Comparison of ENCODE assay signal across 8 cellular contexts in the genomic region with DNA sequence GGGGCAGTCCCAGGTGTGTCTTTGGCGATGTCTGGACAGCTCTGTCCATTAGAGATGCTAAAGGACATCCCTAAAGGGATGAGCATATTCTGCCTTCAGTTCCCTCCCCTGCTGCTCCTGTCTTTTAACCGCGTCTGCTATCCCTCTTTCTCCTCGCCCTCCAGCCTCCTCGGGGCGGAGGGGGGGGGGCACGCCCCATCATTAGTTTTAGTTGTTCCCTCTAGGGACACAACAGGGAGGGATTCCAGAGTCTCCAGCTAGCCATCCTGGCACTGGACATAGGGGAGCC. TPM values are rescaled to one million over a fixed set of nuclear protein-coding genes. Genes with fewer than 3 reads are reported as not detected.
DNase-seq lines count a peak whose midpoint lies in the region; ATAC-seq and TF ChIP-seq lines count a peak whose summit lies in the region.

No MANE protein-coding gene starts in this region.

- peaks cover 29% of the 10 kb centered on the region for H3K36me3 Mint-ChIP-seq in T-helper 1 cell treated with Interleukin-12 subunit alpha and Interleukin-12 subunit beta and Interleukin-4 antibody, amounts not matched to agents 30 μg/mL and 1 μg/mL, for 36 hours (ENCODE audit: low read depth)

- H3K9me3 ChIP-seq in left lung (no peaks in the 10 kb centered on the region), testis (no peaks in the 10 kb centered on the region)

- TF ChIP-seq POLR2A in testis (IDR thresholded peaks at IDR 0.05) = no peak

- H3K4me3 Mint-ChIP-seq in T-helper 1 cell treated with Interleukin-12 subunit alpha and Interleukin-12 subunit beta and Interleukin-4 antibody, amounts not matched to agents 30 μg/mL and 1 μg/mL, for 36 hours = peak overlapping the region; percentile 95

- peaks cover 27% of the 10 kb centered on the region for H3K27me3 Mint-ChIP-seq in T-helper 1 cell treated with Interleukin-12 subunit alpha and Interleukin-12 subunit beta and Interleukin-4 antibody, amounts not matched to agents 30 μg/mL and 1 μg/mL, for 36 hours (ENCODE audit: low read depth)

- WGBS in adipose tissue, 3 donors = 0 to 44% (median 0%) methylated on average over 7 of the region's 7 CpGs
- WGBS in testis, 2 donors = 0% methylated on average over 7 of the region's 7 CpGs

- no peaks in the 10 kb centered on the region for H3K27me3 ChIP-seq in left lung
- no peaks in the 10 kb centered on the region for H3K27me3 ChIP-seq in testis

- H3K27ac ChIP-seq in adipose tissue (ENCODE audit: low read depth, low read length) = peak overlapping the region; percentile 66
- H3K27ac ChIP-seq in left lung = peak overlapping the region; percentile 83 to 95
- peak overlapping the region; percentile 55 to 93 for H3K27ac ChIP-seq in testis

- peaks cover 0 to 22% of the 10 kb centered on the region in 2 donors for H3K36me3 ChIP-seq in left lung
- H3K36me3 ChIP-seq in testis (ENCODE audit: low read depth, missing control alignments) = no peaks in the 10 kb centered on the region

- intact Hi-C loops in left lung (cut with DNase I) = no loop called here
- intact Hi-C loops in testis (cut with DNase I; ENCODE audit: low total_unique reads) = no loop called here

- DNase-seq in T-helper 1 cell = no peak
- DNase-seq in left lung = peak in 1 of 2 donors; percentile 47
- DNase-seq in testis = no peak
- DNase-seq in A172 (ENCODE audit: low spot score) = no peak

- no peaks in the 10 kb centered on the region for H3K9me3 Mint-ChIP-seq in T-helper 1 cell treated with Interleukin-12 subunit alpha and Interleukin-12 subunit beta and Interleukin-4 antibody, amounts not matched to agents 30 μg/mL and 1 μg/mL, for 36 hours

- TF ChIP-seq CTCF in left lung (IDR thresholded peaks at IDR 0.05) (no peak), testis (IDR thresholded peaks at IDR 0.05) (no peak)

- H3K27ac Mint-ChIP-seq in T-helper 1 cell treated with Interleukin-12 subunit alpha and Interleukin-12 subunit beta and Interleukin-4 antibody, amounts not matched to agents 30 μg/mL and 1 μg/mL, for 36 hours = peak overlapping the region; percentile 98

- peak overlapping the region; percentile 49 to 61 for H3K4me3 ChIP-seq in left lung
- peak overlapping the region; percentile 59 to 71 for H3K4me3 ChIP-seq in testis

- peaks cover 41% of the 10 kb centered on the region for H3K4me1 Mint-ChIP-seq in T-helper 1 cell treated with Interleukin-12 subunit alpha and Interleukin-12 subunit beta and Interleukin-4 antibody, amounts not matched to agents 30 μg/mL and 1 μg/mL, for 36 hours (ENCODE audit: low read depth)

- no peak for ATAC-seq in left lung
- ATAC-seq in HG03469 (IDR thresholded peaks at IDR 0.05; ENCODE audit: unreplicated experiment) = no peak
- ATAC-seq in GM18868 (IDR thresholded peaks at IDR 0.05; ENCODE audit: unreplicated experiment) = no peak

- H3K4me1 ChIP-seq in left lung (peaks cover 0 to 18% of the 10 kb centered on the region in 2 donors), testis (no peaks in the 10 kb centered on the region)

RNA-seq across cellular contexts. Expression of gene MSL3, which starts 1.1 kb away (rescaled TPM):
- polyA plus RNA-seq in adipose tissue (10 to 100 TPM in 2 of 3 donors, 1 to 10 TPM in 1; 8.5 to 38.6 (median 16.7) TPM), testis (ENCODE audit: insufficient read depth, low read depth, low replicate concordance) (34.5 TPM)
- total RNA-seq in left lung (10 to 100 TPM; 27.3 to 38.8 TPM), testis (10 to 100 TPM; 47.6 to 49.9 TPM)
- 34.4 and 55.9 TPM in 2 replicates for total RNA-seq in A172 (2014; rRNA removed; shearing (Covaris generic))
